Comparison of ENCODE assay signal across 2 cellular contexts in the genomic region with DNA sequence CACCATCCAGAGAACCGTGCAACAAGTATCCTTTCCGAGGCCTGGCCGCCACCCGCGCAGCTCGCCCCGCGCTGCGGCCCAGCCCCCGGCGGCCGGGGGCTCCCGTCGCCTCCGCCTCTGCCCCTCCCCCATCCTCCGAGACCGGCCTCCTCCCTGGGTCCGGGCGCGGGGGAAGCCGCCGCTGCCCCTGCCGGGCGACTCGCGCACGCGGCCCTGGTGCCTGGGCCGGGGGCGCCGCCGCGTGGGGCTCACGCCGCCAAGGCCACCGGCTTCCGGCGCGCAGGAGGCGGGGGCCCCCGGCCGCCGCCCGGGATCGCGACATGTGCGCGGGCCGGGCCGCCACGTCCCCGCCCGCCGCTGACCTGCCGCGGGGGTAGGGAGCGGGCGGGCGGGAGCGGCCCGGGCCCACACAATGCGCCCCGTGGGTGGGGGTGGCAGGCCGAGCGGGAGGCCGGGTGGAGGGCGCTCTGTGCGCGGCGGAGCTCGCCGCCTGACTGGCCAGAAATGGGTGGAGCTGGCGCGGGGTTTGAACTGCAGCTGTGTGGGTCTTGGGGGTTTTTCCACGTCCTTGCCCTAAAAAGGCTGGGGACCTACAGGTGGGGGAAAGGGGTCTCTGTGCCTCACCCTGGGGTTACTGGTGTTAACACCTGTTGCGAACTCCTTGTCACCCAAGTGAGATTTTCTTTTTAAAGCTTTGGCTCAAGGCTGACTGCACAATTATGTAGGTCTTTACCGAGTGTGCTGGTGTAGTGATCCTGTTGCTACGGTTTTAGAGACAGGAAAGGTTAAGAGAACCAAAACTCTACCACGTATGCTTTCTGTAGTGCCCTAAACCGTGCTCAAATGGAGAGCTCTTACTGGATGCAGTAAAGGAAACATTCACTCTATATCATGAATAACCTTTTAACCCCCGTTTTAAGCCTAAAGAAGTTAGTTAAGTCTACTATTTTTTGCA.
TF ChIP-seq lines count a peak whose summit lies in the region.

No MANE protein-coding gene starts in this region.

TF ChIP-seq in HEK293, 187 proteins besides CTCF, POLR2A, EP300 and RAD21 (continued from another document and continues in another):
- TF ChIP-seq, protein P1, sequence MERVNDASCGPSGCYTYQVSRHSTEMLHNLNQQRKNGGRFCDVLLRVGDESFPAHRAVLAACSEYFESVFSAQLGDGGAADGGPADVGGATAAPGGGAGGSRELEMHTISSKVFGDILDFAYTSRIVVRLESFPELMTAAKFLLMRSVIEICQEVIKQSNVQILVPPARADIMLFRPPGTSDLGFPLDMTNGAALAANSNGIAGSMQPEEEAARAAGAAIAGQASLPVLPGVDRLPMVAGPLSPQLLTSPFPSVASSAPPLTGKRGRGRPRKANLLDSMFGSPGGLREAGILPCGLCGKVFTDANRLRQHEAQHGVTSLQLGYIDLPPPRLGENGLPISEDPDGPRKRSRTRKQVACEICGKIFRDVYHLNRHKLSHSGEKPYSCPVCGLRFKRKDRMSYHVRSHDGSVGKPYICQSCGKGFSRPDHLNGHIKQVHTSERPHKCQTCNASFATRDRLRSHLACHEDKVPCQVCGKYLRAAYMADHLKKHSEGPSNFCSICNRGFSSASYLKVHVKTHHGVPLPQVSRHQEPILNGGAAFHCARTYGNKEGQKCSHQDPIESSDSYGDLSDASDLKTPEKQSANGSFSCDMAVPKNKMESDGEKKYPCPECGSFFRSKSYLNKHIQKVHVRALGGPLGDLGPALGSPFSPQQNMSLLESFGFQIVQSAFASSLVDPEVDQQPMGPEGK (tag by site-specific recombination; IDR thresholded peaks at IDR 0.05): 0 out of 2 replicates have a peak, but pooled peaks have one; percentile 35
- TF ChIP-seq, protein P2, sequence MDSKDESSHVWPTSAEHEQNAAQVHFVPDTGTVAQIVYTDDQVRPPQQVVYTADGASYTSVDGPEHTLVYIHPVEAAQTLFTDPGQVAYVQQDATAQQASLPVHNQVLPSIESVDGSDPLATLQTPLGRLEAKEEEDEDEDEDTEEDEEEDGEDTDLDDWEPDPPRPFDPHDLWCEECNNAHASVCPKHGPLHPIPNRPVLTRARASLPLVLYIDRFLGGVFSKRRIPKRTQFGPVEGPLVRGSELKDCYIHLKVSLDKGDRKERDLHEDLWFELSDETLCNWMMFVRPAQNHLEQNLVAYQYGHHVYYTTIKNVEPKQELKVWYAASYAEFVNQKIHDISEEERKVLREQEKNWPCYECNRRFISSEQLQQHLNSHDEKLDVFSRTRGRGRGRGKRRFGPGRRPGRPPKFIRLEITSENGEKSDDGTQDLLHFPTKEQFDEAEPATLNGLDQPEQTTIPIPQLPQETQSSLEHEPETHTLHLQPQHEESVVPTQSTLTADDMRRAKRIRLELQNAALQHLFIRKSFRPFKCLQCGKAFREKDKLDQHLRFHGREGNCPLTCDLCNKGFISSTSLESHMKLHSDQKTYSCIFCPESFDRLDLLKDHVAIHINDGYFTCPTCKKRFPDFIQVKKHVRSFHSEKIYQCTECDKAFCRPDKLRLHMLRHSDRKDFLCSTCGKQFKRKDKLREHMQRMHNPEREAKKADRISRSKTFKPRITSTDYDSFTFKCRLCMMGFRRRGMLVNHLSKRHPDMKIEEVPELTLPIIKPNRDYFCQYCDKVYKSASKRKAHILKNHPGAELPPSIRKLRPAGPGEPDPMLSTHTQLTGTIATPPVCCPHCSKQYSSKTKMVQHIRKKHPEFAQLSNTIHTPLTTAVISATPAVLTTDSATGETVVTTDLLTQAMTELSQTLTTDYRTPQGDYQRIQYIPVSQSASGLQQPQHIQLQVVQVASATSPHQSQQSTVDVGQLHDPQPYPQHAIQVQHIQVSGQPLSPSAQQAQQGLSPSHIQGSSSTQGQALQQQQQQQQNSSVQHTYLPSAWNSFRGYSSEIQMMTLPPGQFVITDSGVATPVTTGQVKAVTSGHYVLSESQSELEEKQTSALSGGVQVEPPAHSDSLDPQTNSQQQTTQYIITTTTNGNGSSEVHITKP (tag by site-specific recombination; IDR thresholded peaks at IDR 0.05): peak; percentile 73
- peak; percentile 71 for TF ChIP-seq GLIS2 (tag by site-specific recombination; IDR thresholded peaks at IDR 0.05)
- peak; percentile 24 for TF ChIP-seq SP3 (tag by site-specific recombination; IDR thresholded peaks at IDR 0.05)
- no peak for TF ChIP-seq KLF10 (tag by site-specific recombination; IDR thresholded peaks at IDR 0.05)
- TF ChIP-seq, protein P3, sequence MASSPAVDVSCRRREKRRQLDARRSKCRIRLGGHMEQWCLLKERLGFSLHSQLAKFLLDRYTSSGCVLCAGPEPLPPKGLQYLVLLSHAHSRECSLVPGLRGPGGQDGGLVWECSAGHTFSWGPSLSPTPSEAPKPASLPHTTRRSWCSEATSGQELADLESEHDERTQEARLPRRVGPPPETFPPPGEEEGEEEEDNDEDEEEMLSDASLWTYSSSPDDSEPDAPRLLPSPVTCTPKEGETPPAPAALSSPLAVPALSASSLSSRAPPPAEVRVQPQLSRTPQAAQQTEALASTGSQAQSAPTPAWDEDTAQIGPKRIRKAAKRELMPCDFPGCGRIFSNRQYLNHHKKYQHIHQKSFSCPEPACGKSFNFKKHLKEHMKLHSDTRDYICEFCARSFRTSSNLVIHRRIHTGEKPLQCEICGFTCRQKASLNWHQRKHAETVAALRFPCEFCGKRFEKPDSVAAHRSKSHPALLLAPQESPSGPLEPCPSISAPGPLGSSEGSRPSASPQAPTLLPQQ (tag by site-specific recombination; IDR thresholded peaks at IDR 0.05): peak; percentile 46
- 0 out of 2 replicates have a peak, but pooled peaks have one; percentile 19 for TF ChIP-seq ZBTB48 (tag by site-specific recombination; IDR thresholded peaks at IDR 0.05)
- TF ChIP-seq ZNF501 (tag by site-specific recombination; IDR thresholded peaks at IDR 0.05): 0 out of 2 replicates have a peak, but pooled peaks have one; percentile 40
- peak; percentile 52 for TF ChIP-seq ZFHX2 (tag by site-specific recombination; conservative IDR thresholded peaks at IDR 0.05)
- no peak for TF ChIP-seq ZNF571 (tag by site-specific recombination; IDR thresholded peaks at IDR 0.05)
- TF ChIP-seq SCRT2 (tag by site-specific recombination; IDR thresholded peaks at IDR 0.05): peak; percentile 98
- TF ChIP-seq, protein P4, sequence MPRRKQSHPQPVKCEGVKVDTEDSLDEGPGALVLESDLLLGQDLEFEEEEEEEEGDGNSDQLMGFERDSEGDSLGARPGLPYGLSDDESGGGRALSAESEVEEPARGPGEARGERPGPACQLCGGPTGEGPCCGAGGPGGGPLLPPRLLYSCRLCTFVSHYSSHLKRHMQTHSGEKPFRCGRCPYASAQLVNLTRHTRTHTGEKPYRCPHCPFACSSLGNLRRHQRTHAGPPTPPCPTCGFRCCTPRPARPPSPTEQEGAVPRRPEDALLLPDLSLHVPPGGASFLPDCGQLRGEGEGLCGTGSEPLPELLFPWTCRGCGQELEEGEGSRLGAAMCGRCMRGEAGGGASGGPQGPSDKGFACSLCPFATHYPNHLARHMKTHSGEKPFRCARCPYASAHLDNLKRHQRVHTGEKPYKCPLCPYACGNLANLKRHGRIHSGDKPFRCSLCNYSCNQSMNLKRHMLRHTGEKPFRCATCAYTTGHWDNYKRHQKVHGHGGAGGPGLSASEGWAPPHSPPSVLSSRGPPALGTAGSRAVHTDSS (tag by site-specific recombination; IDR thresholded peaks at IDR 0.05): no peak
- TF ChIP-seq, protein P5, sequence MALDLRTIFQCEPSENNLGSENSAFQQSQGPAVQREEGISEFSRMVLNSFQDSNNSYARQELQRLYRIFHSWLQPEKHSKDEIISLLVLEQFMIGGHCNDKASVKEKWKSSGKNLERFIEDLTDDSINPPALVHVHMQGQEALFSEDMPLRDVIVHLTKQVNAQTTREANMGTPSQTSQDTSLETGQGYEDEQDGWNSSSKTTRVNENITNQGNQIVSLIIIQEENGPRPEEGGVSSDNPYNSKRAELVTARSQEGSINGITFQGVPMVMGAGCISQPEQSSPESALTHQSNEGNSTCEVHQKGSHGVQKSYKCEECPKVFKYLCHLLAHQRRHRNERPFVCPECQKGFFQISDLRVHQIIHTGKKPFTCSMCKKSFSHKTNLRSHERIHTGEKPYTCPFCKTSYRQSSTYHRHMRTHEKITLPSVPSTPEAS (tag by site-specific recombination; IDR thresholded peaks at IDR 0.05): no peak

TF ChIP-seq in H1, 55 proteins besides CTCF, POLR2A, EP300 and RAD21 (continued from another document):
- TF ChIP-seq JUN (IDR thresholded peaks at IDR 0.05; ENCODE audit: low read depth, low read length): no peak
